Comparison of ENCODE assay signal across 9 cellular contexts in genomic region chr1:232767381-232768074, GRCh38. TPM values are rescaled to one million over a fixed set of nuclear protein-coding genes. Genes with fewer than 3 reads are reported as not detected.
DNase-seq lines count a peak whose midpoint lies in the region; ATAC-seq, FAIRE-seq and TF ChIP-seq lines count a peak whose summit lies in the region.
"Had no signal": no experiment of that assay in that cellular context is flagged by ENCODE, and none has a peak within 500 bp of the region (broad histone marks: within the 10 kb centered on the region; RNA-seq: fewer than 3 reads in every experiment).

No MANE protein-coding gene starts in this region.

- no peak overlapping the region for H3K4me3 ChIP-seq in keratinocyte (ENCODE audit: control insufficient read depth in 2 of 3, extremely low read depth in 1 of 3, insufficient read depth in 2 of 3, low read depth in 1 of 3, low read length in 3 of 3)

- H3K9me1 ChIP-seq in keratinocyte (ENCODE audit: control insufficient read depth, extremely low read depth, insufficient read depth, low read length), result no peaks in the 10 kb centered on the region

- FAIRE-seq in keratinocyte (lab: Jason Lieb, UNC), result peak; percentile 90

- H3K9me3 ChIP-seq in keratinocyte (ENCODE audit: control insufficient read depth, low read depth, low read length), result no peaks in the 10 kb centered on the region
- H3K9me3 ChIP-seq in CD4-positive, alpha-beta T cell (ENCODE audit: control insufficient read depth, low read length), result no peaks in the 10 kb centered on the region

- H3K4me2 ChIP-seq in keratinocyte (ENCODE audit: control insufficient read depth, extremely low read depth, insufficient read depth, low read depth, low read length), result peak overlapping the region; percentile 35

- CTCF ChIA-PET in CD4-positive, alpha-beta T cell (lab: Charles Lee), result no interaction called here

- H3K79me2 ChIP-seq in keratinocyte (ENCODE audit: control insufficient read depth, insufficient read depth, low read length), result no peaks in the 10 kb centered on the region

- no peak overlapping the region for H3K27ac ChIP-seq in keratinocyte (ENCODE audit: control insufficient read depth, insufficient read depth, low read length)
- no peak overlapping the region for H3K27ac ChIP-seq in CD4-positive, alpha-beta T cell (ENCODE audit: low read depth, low read length)

- dilution Hi-C loops in keratinocyte (cut with MboI; ENCODE audit: extremely low pct_ligation_motif_present, low sequenced_read_pairs), result no loop called here

- intact Hi-C loops in CD4-positive, alpha-beta T cell (cut with DNase I, micrococcal nuclease), result no loop called here

- no peaks in the 10 kb centered on the region for H3K27me3 ChIP-seq in keratinocyte (ENCODE audit: control insufficient read depth, extremely low read depth, insufficient read depth, low read length)
- H3K27me3 ChIP-seq in CD4-positive, alpha-beta T cell (ENCODE audit: control insufficient read depth, insufficient read depth, low read length), result no peaks in the 10 kb centered on the region

- POLR2A ChIA-PET in CD4-positive, alpha-beta T cell (lab: Charles Lee), result no interaction called here

- H3K4me1 Mint-ChIP-seq in CD4-positive, alpha-beta T cell (ENCODE audit: low read depth), result no peaks in the 10 kb centered on the region
- peaks cover 2% of the 10 kb centered on the region for H3K4me1 Mint-ChIP-seq in activated T-cell treated with anti-CD3 and anti-CD28 coated beads, Interleukin-2, amount 50 U/mL, for 4 hours (ENCODE audit: low read depth)
- H3K4me1 Mint-ChIP-seq: naive B cell had no signal

- H4K20me1 ChIP-seq in keratinocyte (ENCODE audit: control insufficient read depth, extremely low read depth, insufficient read depth, low read length), result no peaks in the 10 kb centered on the region

- no peak overlapping the region for H3K27ac Mint-ChIP-seq in CD4-positive, alpha-beta T cell

- ATAC-seq in CD4-positive, alpha-beta T cell (ENCODE audit: poor library complexity), result no peak
- ATAC-seq in activated T-cell treated with anti-CD3 and anti-CD28 coated beads, Interleukin-2, amount 50 U/mL, for 4 hours, result no peak
- ATAC-seq in GM19351 (IDR thresholded peaks at IDR 0.05; ENCODE audit: unreplicated experiment), result no peak

- no peak for TF ChIP-seq CTCF in keratinocyte (optimal IDR thresholded peaks at IDR 0.05 in 1 of 3, IDR thresholded peaks at IDR 0.05 in 1 of 3, conservative IDR thresholded peaks at IDR 0.05 in 1 of 3; ENCODE audit: extremely low read depth in 1 of 3, insufficient read depth in 2 of 3, low read length in 3 of 3)
- TF ChIP-seq CTCF in CD4-positive, alpha-beta T cell (IDR thresholded peaks at IDR 0.05), result no peak

- no peak overlapping the region for H3K9ac ChIP-seq in keratinocyte (ENCODE audit: control insufficient read depth, extremely low read depth, insufficient read depth, low read length)

- H3K36me3 ChIP-seq in keratinocyte (ENCODE audit: control insufficient read depth in 2 of 2, extremely low read depth in 1 of 2, insufficient read depth in 2 of 2, low read length in 2 of 2), result no peaks in the 10 kb centered on the region

- no peaks in the 10 kb centered on the region for H3K36me3 Mint-ChIP-seq in CD4-positive, alpha-beta T cell (ENCODE audit: low read depth)
- no peaks in the 10 kb centered on the region for H3K36me3 Mint-ChIP-seq in activated T-cell treated with anti-CD3 and anti-CD28 coated beads, Interleukin-2, amount 50 U/mL, for 4 hours (ENCODE audit: insufficient read depth)
- H3K36me3 Mint-ChIP-seq: naive B cell had no signal

- H3K4me3 Mint-ChIP-seq in CD4-positive, alpha-beta T cell, result no peak overlapping the region
- no peak overlapping the region for H3K4me3 Mint-ChIP-seq in activated T-cell treated with anti-CD3 and anti-CD28 coated beads, Interleukin-2, amount 50 U/mL, for 4 hours

- peaks cover 2% of the 10 kb centered on the region for H3K9me3 Mint-ChIP-seq in CD4-positive, alpha-beta T cell
- H3K9me3 Mint-ChIP-seq in activated T-cell treated with anti-CD3 and anti-CD28 coated beads, Interleukin-2, amount 50 U/mL, for 4 hours, result peaks cover 4% of the 10 kb centered on the region

- DNase-seq in A172 (ENCODE audit: low spot score) (peak; percentile 91), HS-27A (ENCODE audit: low read depth) (peak; percentile 4), UCSD-AML1 (lab: John Stamatoyannopoulos, UW; ENCODE audit: unreplicated experiment) (peak; percentile 40), keratinocyte (ENCODE audit: low read depth, low spot score) (peak; percentile 78)
- no peak for DNase-seq in CD4-positive, alpha-beta T cell
- no peak for DNase-seq in activated T-cell treated with anti-CD3 and anti-CD28 coated beads, Interleukin-2, amount 50 U/mL, for 4 hours
- DNase-seq in stimulated activated naive CD4-positive, alpha-beta T cell treated with Interleukin-2 at 50 U/mL for 16 hours (lab: John Stamatoyannopoulos, UW), result no peak
- DNase-seq: naive B cell had no signal

- H2AFZ ChIP-seq in keratinocyte (ENCODE audit: control insufficient read depth, low read length), result peak overlapping the region; percentile 87

- H3K4me1 ChIP-seq in keratinocyte (ENCODE audit: control insufficient read depth, extremely low read depth, insufficient read depth, low read length), result peaks cover 10% of the 10 kb centered on the region

- peaks cover 6% of the 10 kb centered on the region for H3K27me3 Mint-ChIP-seq in CD4-positive, alpha-beta T cell
- H3K27me3 Mint-ChIP-seq in activated T-cell treated with anti-CD3 and anti-CD28 coated beads, Interleukin-2, amount 50 U/mL, for 4 hours (ENCODE audit: low read depth), result peaks cover 15% of the 10 kb centered on the region
- H3K27me3 Mint-ChIP-seq: naive B cell had no signal

RNA-seq across cellular contexts. Expression of gene MAP10, which starts 37.7 kb away (rescaled TPM):
- 0.09 and 0.84 TPM in 2 replicates for total RNA-seq in A172 (2014; rRNA removed; shearing (Covaris generic))
- 0.50 to 0.71 TPM (median 0.67 TPM) in 3 replicates for polyA plus RNA-seq in keratinocyte
- 0.21 TPM for polyA plus RNA-seq in keratinocyte (2011; ENCODE audit: low read depth)
- polyA plus RNA-seq in keratinocyte (2011; cell fraction: cytosol; rRNA removed), result 0.38 and 0.84 TPM in 2 replicates
- polyA plus RNA-seq in keratinocyte (2011; cell fraction: nucleus; rRNA removed), result 0.80 and 1.0 TPM in 2 replicates
- polyA plus RNA-seq in keratinocyte (2012; ENCODE audit: low replicate concordance), result 0.30 and 0.46 TPM in 2 replicates
- polyA minus RNA-seq in keratinocyte, result 0.33 to 0.74 TPM in 2 of 3 replicates, not detected in the other
- polyA minus RNA-seq in keratinocyte (2011; cell fraction: cytosol; rRNA and poly(A)+ RNA removed), result not detected
- 0.63 and 1.2 TPM in 2 replicates for polyA minus RNA-seq in keratinocyte (2011; cell fraction: nucleus; rRNA and poly(A)+ RNA removed)
- total RNA-seq in CD4-positive, alpha-beta T cell, result 1 to 10 TPM in 1 of 2 experiments, under 1 TPM in 1; 0.99 to 1.2 TPM
- 1 to 10 TPM in 2 of 3 donors, under 1 TPM in 1; 0.71 to 1.2 (median 1.1) TPM for total RNA-seq in activated T-cell treated with anti-CD3 and anti-CD28 coated beads, Interleukin-2, amount 50 U/mL, for 4 hours

Comparison
In these comparisons a context has a peak if more than half of its experiments do, and no peak if none do; other contexts are left out.
1. DNase-seq: peak in A172 (single experiment), HS-27A (single experiment), UCSD-AML1 (single experiment) and keratinocyte (single experiment); none in CD4-positive, alpha-beta T cell (0 of 10), activated T-cell treated with anti-CD3 and anti-CD28 coated beads, Interleukin-2, amount 50 U/mL, for 4 hours (single experiment) and stimulated activated naive CD4-positive, alpha-beta T cell treated with Interleukin-2 at 50 U/mL for 16 hours (single experiment).